ENCODE assay signal across 11 cellular contexts in genomic region chr6:30830438-30830837, GRCh38. TPM values are rescaled to one million over a fixed set of nuclear protein-coding genes. Genes with fewer than 3 reads are reported as not detected.
DNase-seq lines count a peak whose midpoint lies in the region; ATAC-seq, FAIRE-seq and TF ChIP-seq lines count a peak whose summit lies in the region.
"Had no signal": no experiment of that assay in that cellular context is flagged by ENCODE, and none has a peak within 500 bp of the region (broad histone marks: within the 10 kb centered on the region; RNA-seq: fewer than 3 reads in every experiment).

No MANE protein-coding gene starts in this region.

- POLR2A ChIA-PET in CD8-positive, alpha-beta T cell (lab: Charles Lee) = interaction anchor here (0.6 to 1.7 kb wide), 5 partner anchors 11 to 261 kb away, joined by 3 to 6 read pairs (median 4); partner anchors contain the start of gene DDR1
- POLR2A ChIA-PET in K562 (lab: Yijun Ruan, JAX) = interaction anchor here (0.6 to 2.6 kb wide), 4 partner anchors 46 to 257 kb away, joined by 3 to 12 read pairs (median 3); partner anchors contain the start of gene GTF2H4

- peak overlapping the region; percentile 67 for H3K27ac ChIP-seq in CD8-positive, alpha-beta T cell (ENCODE audit: low read depth, low read length)
- H3K27ac ChIP-seq in K562 (ENCODE audit: extremely low read depth, low read depth, low read length) = no peak overlapping the region
- peak overlapping the region; percentile 91 for H3K27ac ChIP-seq in neutrophil
- H3K27ac ChIP-seq in kidney (ENCODE audit: low read depth in 2 of 2, low read length in 2 of 2) = peak overlapping the region in 1 of 2 donors; percentile 65

- H4K20me1 ChIP-seq in K562 (replicated peaks; ENCODE audit: control insufficient read depth, insufficient read depth, low read length) = no peaks in the 10 kb centered on the region

- 34% methylated on average over 3 of the region's 3 CpGs for WGBS in K562 (ENCODE audit: insufficient coverage, low coverage, missing lambda C conversion rate)

- no peaks in the 10 kb centered on the region for H3K27me3 Mint-ChIP-seq in CD8-positive, alpha-beta T cell (ENCODE audit: low read depth)

- no peaks in the 10 kb centered on the region for H3K79me2 ChIP-seq in K562 (ENCODE audit: control insufficient read depth, insufficient read depth, low read length)

- H2AFZ ChIP-seq in K562 (ENCODE audit: low read depth, low read length) = 0 out of 2 replicates have a peak overlapping the region, but pooled peaks have one; percentile 4

- no peaks in the 10 kb centered on the region for H3K9me3 Mint-ChIP-seq in CD8-positive, alpha-beta T cell

- peaks cover 63% of the 10 kb centered on the region for H3K4me1 ChIP-seq in CD8-positive, alpha-beta T cell (ENCODE audit: insufficient read depth, low read length)
- H3K4me1 ChIP-seq in K562 (replicated peaks in 1 of 2; ENCODE audit: control insufficient read depth in 2 of 2, insufficient read depth in 2 of 2, low read length in 2 of 2) = peaks cover 16 to 31% of the 10 kb centered on the region in 2 experiments
- H3K4me1 ChIP-seq in neutrophil (ENCODE audit: control insufficient read depth in 1 of 2, insufficient read depth in 1 of 2, low read depth in 1 of 2, low read length in 1 of 2) = peaks cover 75 to 89% of the 10 kb centered on the region in 2 experiments
- peaks cover 10 to 12% of the 10 kb centered on the region in 2 donors for H3K4me1 ChIP-seq in kidney (ENCODE audit: control insufficient read depth in 1 of 2, insufficient read depth in 1 of 2, low read depth in 1 of 2, low read length in 2 of 2)

- H3K27ac Mint-ChIP-seq in CD8-positive, alpha-beta T cell = peak overlapping the region; percentile 97

- no peak for TF ChIP-seq CTCF in CD8-positive, alpha-beta T cell (IDR thresholded peaks at IDR 0.05)
- no peak for TF ChIP-seq CTCF in K562 (IDR thresholded peaks at IDR 0.05 in 2 of 3, conservative IDR thresholded peaks at IDR 0.05 in 1 of 3; ENCODE audit: insufficient read depth in 2 of 3, low read depth in 1 of 3, low read length in 3 of 3)
- no peak for TF ChIP-seq CTCF in neutrophil (IDR thresholded peaks at IDR 0.05)
- TF ChIP-seq CTCF in kidney (IDR thresholded peaks at IDR 0.05; ENCODE audit: borderline replicate concordance, extremely low read depth, insufficient read depth) = no peak

- peak overlapping the region in 1 of 2 experiments; percentile 24; a peak in 1 of 4 replicates for H3K9ac ChIP-seq in K562 (ENCODE audit: insufficient read depth in 1 of 2, low read depth in 2 of 2, low read length in 2 of 2)
- no peak overlapping the region for H3K9ac ChIP-seq in kidney (ENCODE audit: low read length in 2 of 2)

- no peaks in the 10 kb centered on the region for H3K9me3 ChIP-seq in CD8-positive, alpha-beta T cell (ENCODE audit: low read length)
- H3K9me3 ChIP-seq in K562 (replicated peaks; ENCODE audit: control insufficient read depth, insufficient read depth, low read depth, low read length) (no peaks in the 10 kb centered on the region), neutrophil (no peaks in the 10 kb centered on the region), kidney (ENCODE audit: control insufficient read depth in 1 of 2, low read length in 2 of 2) (no peaks in the 10 kb centered on the region)

- H3K4me3 Mint-ChIP-seq in CD8-positive, alpha-beta T cell = peak overlapping the region; percentile 96

- H3K4me2 ChIP-seq in K562 (ENCODE audit: insufficient read depth, low read length) = no peak overlapping the region

- peak in 1 of 7 experiments; percentile 55 for DNase-seq in CD8-positive, alpha-beta T cell
- DNase-seq in NOMO-1 treated with dmso at 0.1 percent for 144 hours (lab: John Stamatoyannopoulos, UW; ENCODE audit: unreplicated experiment) (peak; percentile 19), K562 (ENCODE audit: extremely low read depth in 1 of 4, low spot score in 3 of 4) (no peak), kidney (no peak), OCI-M2 (lab: John Stamatoyannopoulos, UW; ENCODE audit: unreplicated experiment) (no peak)
- DNase-seq: effector CD4-positive, alpha-beta T cell; NCI-H446 had no signal

- TF ChIP-seq RAD21 in K562 (CRISPR knock-in tag; conservative IDR thresholded peaks at IDR 0.05 in 1 of 2, IDR thresholded peaks at IDR 0.05 in 1 of 2) = no peak

- peak; percentile 25 for ATAC-seq in CD8-positive, alpha-beta T cell
- ATAC-seq in K562 = no peak
- no peak for ATAC-seq in GM19452 (IDR thresholded peaks at IDR 0.05; ENCODE audit: unreplicated experiment)
- ATAC-seq in GM18861 (IDR thresholded peaks at IDR 0.05; ENCODE audit: unreplicated experiment) = no peak
- ATAC-seq: SK-N-SH treated with all-trans-retinoic acid at 6 μM for 48 hours had no signal

- H3K36me3 ChIP-seq in CD8-positive, alpha-beta T cell (ENCODE audit: insufficient read depth, low read length) = no peaks in the 10 kb centered on the region
- H3K36me3 ChIP-seq in K562 (ENCODE audit: control insufficient read depth, insufficient read depth, low read length) = no peaks in the 10 kb centered on the region
- H3K36me3 ChIP-seq in neutrophil = no peaks in the 10 kb centered on the region
- H3K36me3 ChIP-seq in kidney (ENCODE audit: control insufficient read depth in 1 of 2, insufficient read depth in 2 of 2, low read length in 2 of 2) = no peaks in the 10 kb centered on the region

- intact Hi-C loops in CD8-positive, alpha-beta T cell (cut with DNase I, micrococcal nuclease) = no loop called here
- intact Hi-C loops in K562 (cut with micrococcal nuclease) = no loop called here
- intact Hi-C loops in kidney (cut with DNase I) = no loop called here

- peaks cover 81% of the 10 kb centered on the region for H3K4me1 Mint-ChIP-seq in CD8-positive, alpha-beta T cell (ENCODE audit: low read depth)

- FAIRE-seq in K562 (lab: Jason Lieb, UNC) (no peak), kidney (lab: Jason Lieb, UNC) (no peak)

- peaks cover 22% of the 10 kb centered on the region for H3K36me3 Mint-ChIP-seq in CD8-positive, alpha-beta T cell

- TF ChIP-seq EP300 in K562 (IDR thresholded peaks at IDR 0.05; ENCODE audit: low read length) = no peak

- in situ Hi-C loops in K562 (cut with MboI) = no loop called here

- H3K9me1 ChIP-seq in K562 (ENCODE audit: control insufficient read depth, insufficient read depth, low read length) = no peaks in the 10 kb centered on the region

- TF ChIP-seq POLR2A in K562 (conservative IDR thresholded peaks at IDR 0.05) = no peak

- CTCF ChIA-PET in CD8-positive, alpha-beta T cell (lab: Charles Lee) = interaction anchor here (0.7 to 8.9 kb wide), 13 partner anchors 9 to 263 kb away, joined by 3 to 113 read pairs (median 5); partner anchors contain the start of genes DDR1 and VARS2
- CTCF ChIA-PET in K562 (lab: Yijun Ruan, JAX; ENCODE audit: low intra/inter-chr PET ratio) = interaction anchor here (3.1 to 4.2 kb wide), 2 partner anchors 47 to 84 kb away, joined by 34 to 45 read pairs; partner anchors contain the start of gene VARS2

- BruUV-seq in K562 (replicated peaks; lab: Mats Ljungman, UMichigan) = no TSS peak

- H3K27me3 ChIP-seq in CD8-positive, alpha-beta T cell (ENCODE audit: insufficient read depth, low read length) = no peaks in the 10 kb centered on the region
- no peaks in the 10 kb centered on the region for H3K27me3 ChIP-seq in K562 (ENCODE audit: control insufficient read depth in 2 of 2, insufficient read depth in 2 of 2, low read length in 2 of 2)
- no peaks in the 10 kb centered on the region for H3K27me3 ChIP-seq in neutrophil

- H3K4me3 ChIP-seq in CD8-positive, alpha-beta T cell (ENCODE audit: low read depth, low read length) = peak overlapping the region; percentile 91
- H3K4me3 ChIP-seq in K562 (no peak overlapping the region), neutrophil (ENCODE audit: low read depth in 1 of 2, low read length in 1 of 2) (peak overlapping the region; percentile 66 to 69), kidney (ENCODE audit: low read length in 2 of 2) (no peak overlapping the region)

TF ChIP-seq in K562, 482 proteins besides CTCF, POLR2A, EP300 and RAD21:
- no peak for TF ChIP-seq BHLHE40 (IDR thresholded peaks at IDR 0.05; ENCODE audit: low read length)
- no peak for TF ChIP-seq ELF1 (tag; IDR thresholded peaks at IDR 0.05)
- no peak for TF ChIP-seq THAP7 (CRISPR knock-in tag; IDR thresholded peaks at IDR 0.05)
- TF ChIP-seq ZNF133 (CRISPR knock-in tag; IDR thresholded peaks at IDR 0.05) = no peak

RNA-seq across cellular contexts. Expression of gene DDR1, which starts 53.9 kb away (rescaled TPM):
- 1 to 10 TPM; 5.9 to 8.0 TPM for total RNA-seq in CD8-positive, alpha-beta T cell
- total RNA-seq in K562 (2011; cell fraction: chromatin; rRNA removed; ENCODE audit: low replicate concordance) = 77.6 and 145 TPM in 2 replicates
- 121 and 123 TPM in 2 replicates for total RNA-seq in K562 (2011; cell fraction: nucleolus; rRNA removed)
- total RNA-seq in K562 (2011; cell fraction: nucleoplasm; rRNA removed) = 99.0 and 108 TPM in 2 replicates
- total RNA-seq in K562 (2014; rRNA removed) = 19.9 and 27.1 TPM in 2 replicates
- total RNA-seq in K562 (2014; rRNA removed; fragmentation: Illumina TruSeq; extraction: Trizol) = 10.5 and 12.2 TPM in 2 replicates
- total RNA-seq in K562 (2015; rRNA removed; fragmentation: Illumina TruSeq; extraction: Trizol) = 10.0 and 11.1 TPM in 2 replicates
- total RNA-seq in K562 (2021) = 42.9 and 44.6 TPM in 2 replicates
- 11.2 and 19.0 TPM in 2 replicates for polyA plus RNA-seq in K562 (2011; rRNA removed)
- polyA plus RNA-seq in K562 (2011; cell fraction: cytosol; rRNA removed) = 17.3 and 19.2 TPM in 2 replicates
- polyA plus RNA-seq in K562 (2011; cell fraction: nucleus; rRNA removed) = 47.9 and 67.4 TPM in 2 replicates
- 25.5 and 32.6 TPM in 2 replicates for polyA plus RNA-seq in K562 (2012)
- 16.0 and 19.8 TPM in 2 replicates for polyA plus RNA-seq in K562 (2014; fragmentation: Illumina TruSeq; extraction: Trizol)
- polyA plus RNA-seq in K562 (2014; fragmentation: Nextera tagmentation; extraction: Ambion mirVana) = 1 to 10 TPM; 1.4 to 1.6 TPM
- polyA plus RNA-seq in K562 (2014; rRNA removed) = 19.3 and 20.2 TPM in 2 replicates
- 16.3 and 21.0 TPM in 2 replicates for polyA minus RNA-seq in K562 (2011; rRNA and poly(A)+ RNA removed)
- 26.3 and 45.5 TPM in 2 replicates for polyA minus RNA-seq in K562 (2011; cell fraction: cytosol; rRNA and poly(A)+ RNA removed)
- polyA minus RNA-seq in K562 (2011; cell fraction: nucleus; rRNA and poly(A)+ RNA removed) = 27.9 and 41.7 TPM in 2 replicates
- 362 TPM for total RNA-seq in kidney
- polyA plus RNA-seq in kidney (ENCODE audit: insufficient read depth, low read depth, low replicate concordance) = 95.8 TPM

Comparison
In these comparisons a context has a peak if more than half of its experiments do, and no peak if none do; other contexts are left out.
1. H3K4me3 ChIP-seq: peak in CD8-positive, alpha-beta T cell (single experiment) and neutrophil (2 of 2); none in K562 (single experiment) and kidney (0 of 2).